In genomic region chr12:78002878-78003277, GRCh38 we compare ENCODE assay signal across 14 cellular contexts.
A peak's percentile ranks its signal among the peaks of the same experiment; 100 is the strongest.
DNase-seq lines count a peak whose midpoint lies in the region; ATAC-seq, FAIRE-seq and TF ChIP-seq lines count a peak whose summit lies in the region.
"Had no signal": no experiment of that assay in that cellular context is flagged by ENCODE, and none has a peak within 500 bp of the region (broad histone marks: within the 10 kb centered on the region; RNA-seq: fewer than 3 reads in every experiment).

No MANE protein-coding gene starts in this region.

- H3K4me3 ChIP-seq in HepG2 (replicated peaks in 1 of 3; ENCODE audit: insufficient read depth in 1 of 3, low read depth in 2 of 3, low read length in 3 of 3) = no peak overlapping the region
- no peak overlapping the region for H3K4me3 ChIP-seq in ascending aorta
- H3K4me3 ChIP-seq: GM23338, heart left ventricle had no signal

- CTCF ChIA-PET in HepG2 (lab: Yijun Ruan, JAX; ENCODE audit: low intra/inter-chr PET ratio, low total read pairs) = no interaction called here

- H3K27me3 ChIP-seq in HepG2 (ENCODE audit: control insufficient read depth in 1 of 2, insufficient read depth in 2 of 2, low read length in 2 of 2) = no peaks in the 10 kb centered on the region
- H3K27me3 ChIP-seq in ascending aorta = no peaks in the 10 kb centered on the region
- H3K27me3 ChIP-seq: heart left ventricle, neutrophil had no signal

- TF ChIP-seq EP300 in HepG2 (IDR thresholded peaks at IDR 0.05; ENCODE audit: low read depth in 2 of 2, low read length in 2 of 2) (no peak), HepG2 (CRISPR knock-in tag; IDR thresholded peaks at IDR 0.05; ENCODE audit: borderline replicate concordance) (no peak)

- H2AFZ ChIP-seq in HepG2 (ENCODE audit: low read length) = no peak overlapping the region
- H2AFZ ChIP-seq: GM23338 had no signal

- peak; percentile 32 for DNase-seq in NCI-H748 (lab: John Stamatoyannopoulos, UW; ENCODE audit: unreplicated experiment)
- no peak for DNase-seq in NCI-H748 treated with DMSO at 0.1 percent for 48 hours (lab: John Stamatoyannopoulos, UW)
- DNase-seq in NCI-H146 (lab: John Stamatoyannopoulos, UW) = peak; percentile 46
- DNase-seq in SW480 (ENCODE audit: low spot score) = peak; percentile 11
- DNase-seq in HepG2 (ENCODE audit: low spot score) = no peak
- no peak for DNase-seq in NCI-H128 (lab: John Stamatoyannopoulos, UW; ENCODE audit: unreplicated experiment)
- no peak for DNase-seq in ascending aorta (ENCODE audit: low spot score in 2 of 2)
- DNase-seq: heart left ventricle, left ventricle myocardium superior, T1000 had no signal

- ATAC-seq in HepG2 (no peak), HG02938 (IDR thresholded peaks at IDR 0.05; ENCODE audit: unreplicated experiment) (no peak)
- ATAC-seq: activated naive CD4-positive, alpha-beta T cell treated with anti-CD3 and anti-CD28 coated beads, Interleukin-2, amount 50 U/mL, for 72 hours; GM23338; heart left ventricle; left ventricle myocardium superior had no signal

- TF ChIP-seq RAD21 in HepG2 (CRISPR knock-in tag; IDR thresholded peaks at IDR 0.05) = no peak

- intact Hi-C loops in HepG2 (cut with micrococcal nuclease; ENCODE audit: unreplicated experiment) (no loop called here), ascending aorta (cut with DNase I) (no loop called here)

- H3K79me2 ChIP-seq in HepG2 (ENCODE audit: insufficient read depth, low read length) = no peaks in the 10 kb centered on the region

- no peak overlapping the region for H3K27ac ChIP-seq in HepG2 (ENCODE audit: extremely low read length, insufficient read depth, low read length)
- H3K27ac ChIP-seq in ascending aorta = no peak overlapping the region
- H3K27ac ChIP-seq: heart left ventricle had no signal

- no peak for TF ChIP-seq CTCF in HepG2 (CRISPR knock-in tag; IDR thresholded peaks at IDR 0.05)
- TF ChIP-seq CTCF in ascending aorta (IDR thresholded peaks at IDR 0.05) = no peak

- WGBS in HepG2 (ENCODE audit: low lambda C conversion rate) = 5% methylated on average over 1 of the region's 1 CpG

- TF ChIP-seq POLR2A in HepG2 (IDR thresholded peaks at IDR 0.05; ENCODE audit: insufficient read depth in 1 of 2, low read depth in 2 of 2, low read length in 2 of 2) = no peak

- H3K36me3 ChIP-seq in HepG2 (replicated peaks in 1 of 2; ENCODE audit: control insufficient read depth in 1 of 2, insufficient read depth in 2 of 2, low read length in 2 of 2) (no peaks in the 10 kb centered on the region), ascending aorta (no peaks in the 10 kb centered on the region)
- H3K36me3 ChIP-seq: heart left ventricle, neutrophil had no signal

- POLR2A ChIA-PET in HepG2 (lab: Yijun Ruan, JAX) = no interaction called here

- H3K4me2 ChIP-seq in HepG2 (ENCODE audit: low read depth, low read length) = no peak overlapping the region
- H3K4me2 ChIP-seq: GM23338 had no signal

- no TSS peak for BruUV-seq in HepG2 (replicated peaks; lab: Mats Ljungman, UMichigan)

- H3K4me1 ChIP-seq in HepG2 (ENCODE audit: insufficient read depth, low read length) (no peaks in the 10 kb centered on the region), ascending aorta (no peaks in the 10 kb centered on the region)

- H3K9me3 ChIP-seq in HepG2 (ENCODE audit: low read length) (no peaks in the 10 kb centered on the region), ascending aorta (no peaks in the 10 kb centered on the region)
- H3K9me3 ChIP-seq: heart left ventricle, neutrophil had no signal

- H3K9ac ChIP-seq in HepG2 (ENCODE audit: insufficient read depth, low read depth, low read length) = no peak overlapping the region

- in situ Hi-C loops in HepG2 (cut with HindIII; ENCODE audit: extremely low pct_ligation_motif_present, low pct_unique_long_range_greater_than_20kb) = no loop called here

- no peaks in the 10 kb centered on the region for H4K20me1 ChIP-seq in HepG2 (ENCODE audit: insufficient read depth, low read length)

- no peak for FAIRE-seq in HepG2 (lab: Jason Lieb, UNC)

TF ChIP-seq in HepG2, 621 proteins besides CTCF, POLR2A, EP300 and RAD21:
- TF ChIP-seq MAFF (IDR thresholded peaks at IDR 0.05; ENCODE audit: low read depth, low read length) = peak; percentile 57
- no peak for TF ChIP-seq ZNF570 (CRISPR knock-in tag; IDR thresholded peaks at IDR 0.05; ENCODE audit: borderline replicate concordance)
- TF ChIP-seq, protein P1, sequence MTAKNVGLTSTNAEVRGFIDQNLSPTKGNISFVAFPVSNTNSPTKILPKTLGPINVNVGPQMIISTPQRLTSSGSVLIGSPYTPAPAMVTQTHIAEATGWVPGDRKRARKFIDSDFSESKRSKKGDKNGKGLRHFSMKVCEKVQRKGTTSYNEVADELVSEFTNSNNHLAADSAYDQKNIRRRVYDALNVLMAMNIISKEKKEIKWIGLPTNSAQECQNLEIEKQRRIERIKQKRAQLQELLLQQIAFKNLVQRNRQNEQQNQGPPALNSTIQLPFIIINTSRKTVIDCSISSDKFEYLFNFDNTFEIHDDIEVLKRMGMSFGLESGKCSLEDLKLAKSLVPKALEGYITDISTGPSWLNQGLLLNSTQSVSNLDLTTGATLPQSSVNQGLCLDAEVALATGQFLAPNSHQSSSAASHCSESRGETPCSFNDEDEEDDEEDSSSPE (CRISPR knock-in tag; IDR thresholded peaks at IDR 0.05) = no peak
- peak; percentile 52 to 68 for TF ChIP-seq MAFK (conservative IDR thresholded peaks at IDR 0.05 in 1 of 2, IDR thresholded peaks at IDR 0.05 in 1 of 2; ENCODE audit: low read length in 2 of 2)

Comparison
In these comparisons a context has a peak if more than half of its experiments do, and no peak if none do; other contexts are left out.
1. DNase-seq: peak in NCI-H748 (single experiment), NCI-H146 (single experiment) and SW480 (single experiment); none in NCI-H748 treated with DMSO at 0.1 percent for 48 hours (single experiment), HepG2 (single experiment), NCI-H128 (single experiment) and ascending aorta (0 of 2).